ENCODE assay signal across 8 cellular contexts in the genomic region with DNA sequence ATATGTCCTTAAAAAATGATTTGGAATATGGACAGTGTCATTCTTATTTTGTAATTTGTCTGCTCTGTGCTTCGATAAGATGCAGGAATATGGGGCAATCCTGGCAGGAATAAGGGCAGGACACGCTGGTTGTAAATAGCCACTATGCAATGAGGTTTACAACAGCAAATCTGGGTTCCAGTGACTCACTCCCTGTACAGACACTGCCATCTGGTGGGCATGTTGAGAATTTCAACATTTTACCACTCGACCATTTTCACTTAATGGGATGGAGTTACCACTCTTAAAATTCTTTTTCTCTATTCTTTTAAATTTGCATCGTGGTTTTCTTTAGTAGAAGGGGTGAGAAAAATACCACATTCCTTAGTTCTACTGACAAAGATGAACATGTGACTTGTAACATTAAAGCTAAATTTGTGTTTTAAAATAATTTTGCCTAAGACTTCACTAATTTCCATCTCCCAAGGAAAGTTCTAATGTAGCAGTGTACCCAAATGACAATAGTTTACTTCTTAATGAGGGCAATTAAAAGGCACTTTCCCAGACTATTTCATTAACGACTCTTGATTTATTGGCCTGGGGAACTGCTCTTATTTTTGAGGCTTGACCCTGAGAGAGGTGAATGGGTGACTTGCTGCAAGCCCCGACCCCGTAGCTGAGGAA.
DNase-seq lines count a peak whose midpoint lies in the region; ATAC-seq, FAIRE-seq and TF ChIP-seq lines count a peak whose summit lies in the region.

No MANE protein-coding gene starts in this region.

- peaks cover 7 to 10% of the 10 kb centered on the region in 2 donors for H3K27me3 Mint-ChIP-seq in CD4-positive, alpha-beta memory T cell

- TF ChIP-seq CTCF in endothelial cell of umbilical vein (IDR thresholded peaks at IDR 0.05; ENCODE audit: extremely low read depth in 1 of 2, insufficient read depth in 1 of 2, low read depth in 1 of 2, low read length in 2 of 2): peak; percentile 64 to 65
- TF ChIP-seq CTCF in thyroid gland (IDR thresholded peaks at IDR 0.05): peak; percentile 60 to 94 (median 77)

- CTCF ChIA-PET in CD4-positive, alpha-beta memory T cell (lab: Charles Lee; ENCODE audit: partially characterized antibody): interaction anchor here (0.8 to 1.5 kb wide), 12 partner anchors 9 to 1892 kb away, joined by 3 to 20 read pairs (median 4); no protein-coding TSS in a partner anchor
- CTCF ChIA-PET in endothelial cell of umbilical vein (lab: Charles Lee): interaction anchor here (1.0 to 1.5 kb wide), 9 partner anchors 8 to 637 kb away, joined by 3 to 8 read pairs (median 4); no protein-coding TSS in a partner anchor

- H3K79me2 ChIP-seq in endothelial cell of umbilical vein (ENCODE audit: control insufficient read depth, insufficient read depth, low read length): no peaks in the 10 kb centered on the region

- no peak overlapping the region for H3K4me2 ChIP-seq in endothelial cell of umbilical vein (ENCODE audit: insufficient read depth, low read length)

- DNase-seq in CD4-positive, alpha-beta memory T cell: peak; percentile 42 to 62 (median 50)
- peak; percentile 13 for DNase-seq in NCI-H446 treated with DMSO at 0.1 percent for 48 hours (lab: John Stamatoyannopoulos, UW)
- DNase-seq in activated CD4-positive, alpha-beta T cell treated with anti-CD3 and anti-CD28 coated beads, Interleukin-2, amount 50 U/mL, for 24 hours (ENCODE audit: low read depth in 1 of 2, low spot score in 1 of 2): peak; percentile 13 to 58
- DNase-seq in endothelial cell of umbilical vein (ENCODE audit: low read depth, low spot score): peak; percentile 75
- DNase-seq in myocyte (ENCODE audit: low read depth): peak; percentile 90
- peak; percentile 27 to 41 for DNase-seq in thyroid gland

- intact Hi-C loops in CD4-positive, alpha-beta memory T cell (cut with micrococcal nuclease): loop anchor here (1.0 to 2.0 kb wide), 2 partner anchors 637 to 1145 kb away; no protein-coding TSS in a partner anchor
- intact Hi-C loops in endothelial cell of umbilical vein (cut with micrococcal nuclease) (loop anchor here (1.0 to 10.0 kb wide), 7 partner anchors 173 to 1891 kb away; a partner anchor contains a TSS), thyroid gland (cut with DNase I) (loop anchor here (10.0 kb wide), 1 partner anchor 1891 kb away; no protein-coding TSS in a partner anchor)

- no peaks in the 10 kb centered on the region for H3K36me3 Mint-ChIP-seq in CD4-positive, alpha-beta memory T cell

- H3K36me3 ChIP-seq in CD4-positive, alpha-beta memory T cell (ENCODE audit: insufficient read depth, low read length): no peaks in the 10 kb centered on the region
- H3K36me3 ChIP-seq in endothelial cell of umbilical vein (ENCODE audit: control insufficient read depth in 2 of 2, extremely low read depth in 1 of 2, insufficient read depth in 2 of 2, low read length in 2 of 2) (peaks cover 35 to 47% of the 10 kb centered on the region in 2 experiments), thyroid gland (no peaks in the 10 kb centered on the region)

- FAIRE-seq in endothelial cell of umbilical vein (lab: Jason Lieb, UNC): peak; percentile 86

- 34% methylated on average over 7 of the region's 7 CpGs for WGBS in thyroid gland, 2 donors

- no TSS peak for BruUV-seq in endothelial cell of umbilical vein (replicated peaks; lab: Mats Ljungman, UMichigan)

- no peak for TF ChIP-seq POLR2A in endothelial cell of umbilical vein (IDR thresholded peaks at IDR 0.05; ENCODE audit: low read depth, low read length)
- no peak for TF ChIP-seq POLR2A in thyroid gland (IDR thresholded peaks at IDR 0.05)

- H3K9me1 ChIP-seq in endothelial cell of umbilical vein (replicated peaks; ENCODE audit: control insufficient read depth, extremely low read depth, insufficient read depth, low read length): no peaks in the 10 kb centered on the region

- no peak overlapping the region for H3K27ac Mint-ChIP-seq in CD4-positive, alpha-beta memory T cell

- dilution Hi-C loops in endothelial cell of umbilical vein (cut with MboI; ENCODE audit: extremely low pct_ligation_motif_present, low sequenced_read_pairs): no loop called here

- H2AFZ ChIP-seq in endothelial cell of umbilical vein (ENCODE audit: low read depth, low read length): no peak overlapping the region

- no peaks in the 10 kb centered on the region for H3K4me1 Mint-ChIP-seq in CD4-positive, alpha-beta memory T cell

- no peak overlapping the region for H3K27ac ChIP-seq in CD4-positive, alpha-beta memory T cell (ENCODE audit: low read depth, low read length)
- H3K27ac ChIP-seq in endothelial cell of umbilical vein (ENCODE audit: insufficient read depth, low read depth, low read length) (peak overlapping the region; percentile 40), thyroid gland (no peak overlapping the region)

- ATAC-seq in GM19035 (IDR thresholded peaks at IDR 0.05; ENCODE audit: unreplicated experiment) (peak; percentile 68), HG03378 (IDR thresholded peaks at IDR 0.05; ENCODE audit: unreplicated experiment) (peak; percentile 89)

- no peak overlapping the region for H3K9ac ChIP-seq in endothelial cell of umbilical vein (replicated peaks; ENCODE audit: extremely low read depth, insufficient read depth, low read length)

- no peaks in the 10 kb centered on the region for H3K9me3 Mint-ChIP-seq in CD4-positive, alpha-beta memory T cell

- H3K9me3 ChIP-seq in CD4-positive, alpha-beta memory T cell (ENCODE audit: control insufficient read depth in 1 of 2, low read length in 2 of 2): no peaks in the 10 kb centered on the region
- H3K9me3 ChIP-seq in endothelial cell of umbilical vein (replicated peaks; ENCODE audit: control insufficient read depth, insufficient read depth, low read length) (no peaks in the 10 kb centered on the region), thyroid gland (no peaks in the 10 kb centered on the region)

- H3K4me3 ChIP-seq in CD4-positive, alpha-beta memory T cell (ENCODE audit: low read length in 2 of 2): no peak overlapping the region
- no peak overlapping the region for H3K4me3 ChIP-seq in endothelial cell of umbilical vein (replicated peaks in 1 of 3; ENCODE audit: insufficient read depth in 1 of 3, low read depth in 1 of 3, low read length in 3 of 3)
- no peak overlapping the region for H3K4me3 ChIP-seq in thyroid gland (replicated peaks in 1 of 3)

- H3K27me3 ChIP-seq in CD4-positive, alpha-beta memory T cell (ENCODE audit: insufficient read depth, low read length): no peaks in the 10 kb centered on the region
- no peaks in the 10 kb centered on the region for H3K27me3 ChIP-seq in endothelial cell of umbilical vein (ENCODE audit: control insufficient read depth in 2 of 2, insufficient read depth in 2 of 2, low read length in 2 of 2)
- H3K27me3 ChIP-seq in thyroid gland: no peaks in the 10 kb centered on the region

- H3K4me1 ChIP-seq in CD4-positive, alpha-beta memory T cell (ENCODE audit: insufficient read depth, low read length): no peaks in the 10 kb centered on the region
- H3K4me1 ChIP-seq in endothelial cell of umbilical vein (ENCODE audit: control insufficient read depth, extremely low read depth, insufficient read depth, low read length): peaks cover 10% of the 10 kb centered on the region
- H3K4me1 ChIP-seq in thyroid gland: no peaks in the 10 kb centered on the region

- no peaks in the 10 kb centered on the region for H4K20me1 ChIP-seq in endothelial cell of umbilical vein (replicated peaks; ENCODE audit: control insufficient read depth, extremely low read depth, insufficient read depth, low read length)

- POLR2A ChIA-PET in CD4-positive, alpha-beta memory T cell (lab: Charles Lee; ENCODE audit: partially characterized antibody): no interaction called here
- POLR2A ChIA-PET in endothelial cell of umbilical vein (lab: Charles Lee): no interaction called here

- H3K4me3 Mint-ChIP-seq in CD4-positive, alpha-beta memory T cell: no peak overlapping the region

TF ChIP-seq in endothelial cell of umbilical vein, 7 proteins besides CTCF, POLR2A, EP300 and RAD21:
- TF ChIP-seq MYC (IDR thresholded peaks at IDR 0.05; ENCODE audit: low read depth, low read length): no peak
- peak; percentile 56 for TF ChIP-seq JUN (IDR thresholded peaks at IDR 0.05; ENCODE audit: borderline replicate concordance, insufficient read depth, insufficient read length, low read depth)
- TF ChIP-seq FOS (IDR thresholded peaks at IDR 0.05; ENCODE audit: borderline replicate concordance, insufficient read depth, low read length): peak; percentile 70

Comparison
In these comparisons a context has a peak if more than half of its experiments do, and no peak if none do; other contexts are left out.
1. DNase-seq: peak in every context shown above with its lines; median percentile 90 in myocyte; 75 in endothelial cell of umbilical vein; 50 in CD4-positive, alpha-beta memory T cell; 36 in activated CD4-positive, alpha-beta T cell treated with anti-CD3 and anti-CD28 coated beads, Interleukin-2, amount 50 U/mL, for 24 hours; 34 in thyroid gland; 13 in NCI-H446 treated with DMSO at 0.1 percent for 48 hours.